ENCODE assay signal across 8 cellular contexts in the genomic region with DNA sequence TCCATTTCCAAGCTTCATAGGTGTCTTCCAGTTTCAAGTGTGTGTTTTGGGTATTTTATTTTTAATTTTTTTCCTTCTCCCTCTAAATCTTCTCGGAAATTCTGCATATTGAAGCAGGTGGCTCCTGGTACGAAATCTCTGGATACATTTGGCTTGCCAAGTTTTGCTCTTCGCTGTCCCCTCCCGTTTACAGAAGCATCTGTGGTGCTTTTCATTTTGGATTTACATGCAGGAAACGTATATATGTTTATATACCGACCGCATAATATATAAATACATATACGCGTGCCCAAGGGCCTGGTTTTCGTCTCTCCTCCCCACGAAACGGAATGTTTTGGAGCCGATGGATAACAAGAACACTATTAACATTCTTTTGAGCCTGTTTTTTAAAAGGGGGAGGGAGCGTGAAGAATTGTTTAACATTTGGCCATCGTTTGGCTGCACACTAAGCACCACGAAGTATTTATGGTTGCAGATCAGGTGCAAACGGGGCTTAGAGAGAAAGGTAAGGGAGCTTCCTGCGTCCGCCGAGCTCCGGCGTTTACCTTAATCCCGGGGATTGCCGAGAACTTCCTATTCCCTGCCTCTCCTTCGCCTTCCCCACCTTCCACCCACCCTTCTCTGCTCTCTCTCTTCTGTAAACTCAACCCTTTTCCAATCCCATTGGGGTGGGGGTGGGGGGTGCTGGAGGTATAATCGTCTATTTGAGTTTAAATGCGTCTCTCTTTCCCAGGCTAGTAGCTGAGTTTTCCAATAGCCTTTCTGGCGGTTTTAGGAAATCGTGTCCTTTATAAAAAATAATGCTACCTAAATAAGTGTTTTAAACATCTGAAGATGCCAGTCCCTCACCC. TPM values are rescaled to one million over a fixed set of nuclear protein-coding genes. Genes with fewer than 3 reads are reported as not detected.
DNase-seq lines count a peak whose midpoint lies in the region; ATAC-seq and TF ChIP-seq lines count a peak whose summit lies in the region.

No MANE protein-coding gene starts in this region.

- H3K27me3 ChIP-seq in Peyer's patch = no peaks in the 10 kb centered on the region
- H3K27me3 ChIP-seq in esophagus (ENCODE audit: control insufficient read depth in 1 of 2, insufficient read depth in 2 of 2, low read length in 2 of 2) = peaks cover 0 to 5% of the 10 kb centered on the region in 2 donors
- H3K27me3 ChIP-seq in neuron (ENCODE audit: insufficient read depth, low read length) = no peaks in the 10 kb centered on the region

- WGBS in esophagus, 2 donors = 1 to 2% methylated on average over 29 of the region's 29 CpGs

- ATAC-seq in HG02571 (IDR thresholded peaks at IDR 0.05; ENCODE audit: unreplicated experiment) (no peak), GM21515 (IDR thresholded peaks at IDR 0.05; ENCODE audit: unreplicated experiment) (no peak)

- TF ChIP-seq CTCF in Peyer's patch (IDR thresholded peaks at IDR 0.05) = no peak

- H2AFZ ChIP-seq in neuron (ENCODE audit: low read depth, low read length) = peak overlapping the region; percentile 90

- H3K9me3 ChIP-seq in Peyer's patch (no peaks in the 10 kb centered on the region), esophagus (ENCODE audit: control insufficient read depth in 2 of 2, insufficient read depth in 1 of 2, low read depth in 1 of 2, low read length in 1 of 2) (no peaks in the 10 kb centered on the region), neuron (ENCODE audit: low read length) (no peaks in the 10 kb centered on the region)

- H3K4me1 ChIP-seq in Peyer's patch (peaks cover 0 to 12% (median 0%) of the 10 kb centered on the region in 4 donors), esophagus (ENCODE audit: control insufficient read depth in 2 of 2, insufficient read depth in 2 of 2, low read length in 1 of 2) (no peaks in the 10 kb centered on the region), neuron (ENCODE audit: insufficient read depth, low read length) (peaks cover 13% of the 10 kb centered on the region)

- peak overlapping the region in 1 of 4 donors; percentile 79 for H3K27ac ChIP-seq in Peyer's patch
- peak overlapping the region; percentile 67 to 69 for H3K27ac ChIP-seq in esophagus (ENCODE audit: low read depth in 2 of 2, low read length in 1 of 2)

- DNase-seq in 8988T (peak; percentile 24), Peyer's patch (no peak), GM19238 (ENCODE audit: insufficient read length, low spot score) (no peak)

- H3K4me3 ChIP-seq in GM08714 (ENCODE audit: low read length) = peak overlapping the region; percentile 67
- peak overlapping the region; percentile 36 to 70 (median 49) for H3K4me3 ChIP-seq in Peyer's patch
- peak overlapping the region; percentile 56 to 85 for H3K4me3 ChIP-seq in esophagus (ENCODE audit: low read depth in 1 of 2, low read length in 2 of 2)
- H3K4me3 ChIP-seq in neuron (ENCODE audit: low read length) = peak overlapping the region; percentile 86

- no peaks in the 10 kb centered on the region for H3K36me3 ChIP-seq in Peyer's patch
- H3K36me3 ChIP-seq in esophagus (ENCODE audit: control insufficient read depth in 2 of 2, insufficient read depth in 2 of 2, low read length in 1 of 2) = no peaks in the 10 kb centered on the region
- H3K36me3 ChIP-seq in neuron (ENCODE audit: insufficient read depth, low read length) = no peaks in the 10 kb centered on the region

- no peak for TF ChIP-seq POLR2A in Peyer's patch (IDR thresholded peaks at IDR 0.05)

RNA-seq across cellular contexts. Expression of gene NLGN1, which starts 1.1 kb away (rescaled TPM):
- 1 to 10 TPM in 3 of 4 donors, under 1 TPM in 1; 0.18 to 3.3 (median 1.3) TPM for total RNA-seq in Peyer's patch
- under 1 TPM; 0.26 to 0.46 TPM for polyA plus RNA-seq in esophagus
